In genomic region chr5:175658299-175659145, GRCh38 we compare ENCODE assay signal across 8 cellular contexts. TPM values are rescaled to one million over a fixed set of nuclear protein-coding genes. Genes with fewer than 3 reads are reported as not detected.
DNase-seq lines count a peak whose midpoint lies in the region; ATAC-seq and TF ChIP-seq lines count a peak whose summit lies in the region.

No MANE protein-coding gene starts in this region.

- H3K27ac Mint-ChIP-seq in activated naive CD4-positive, alpha-beta T cell treated with anti-CD3 and anti-CD28 coated beads for 36 hours = peak overlapping the region; percentile 72
- H3K27ac Mint-ChIP-seq in stimulated activated effector memory CD8-positive, alpha-beta T cell treated with anti-CD3 and anti-CD28 coated beads, Interleukin-12 subunit alpha, Interleukin-12 subunit beta, amount 100 ng/mL, for 72 hours = peak overlapping the region; percentile 86

- CTCF ChIA-PET in activated naive CD4-positive, alpha-beta T cell treated with anti-CD3 and anti-CD28 coated beads for 36 hours (lab: Charles Lee) = interaction anchor here (0.7 to 1.6 kb wide), 6 partner anchors 19 to 885 kb away, joined by 3 to 15 read pairs (median 4); no protein-coding TSS in a partner anchor

- H3K27me3 Mint-ChIP-seq in activated naive CD4-positive, alpha-beta T cell treated with anti-CD3 and anti-CD28 coated beads for 36 hours (ENCODE audit: low read depth) = no peaks in the 10 kb centered on the region

- H3K4me1 Mint-ChIP-seq in activated naive CD4-positive, alpha-beta T cell treated with anti-CD3 and anti-CD28 coated beads for 36 hours (ENCODE audit: low read depth) = peaks cover 79% of the 10 kb centered on the region
- peaks cover 54% of the 10 kb centered on the region for H3K4me1 Mint-ChIP-seq in stimulated activated effector memory CD8-positive, alpha-beta T cell treated with anti-CD3 and anti-CD28 coated beads, Interleukin-12 subunit alpha, Interleukin-12 subunit beta, amount 100 ng/mL, for 72 hours

- H3K4me3 Mint-ChIP-seq in activated naive CD4-positive, alpha-beta T cell treated with anti-CD3 and anti-CD28 coated beads for 36 hours = peak overlapping the region; percentile 90
- H3K4me3 Mint-ChIP-seq in stimulated activated effector memory CD8-positive, alpha-beta T cell treated with anti-CD3 and anti-CD28 coated beads, Interleukin-12 subunit alpha, Interleukin-12 subunit beta, amount 100 ng/mL, for 72 hours = peak overlapping the region; percentile 86

- intact Hi-C loops in activated naive CD4-positive, alpha-beta T cell treated with anti-CD3 and anti-CD28 coated beads for 36 hours (cut with micrococcal nuclease) = loop anchor here (1.0 to 10.0 kb wide), 5 partner anchors 18 to 1774 kb away; partner anchors contain the start of genes CPEB4 and KIAA1191

- no peak for TF ChIP-seq CTCF in omental fat pad (IDR thresholded peaks at IDR 0.05)

- H3K36me3 Mint-ChIP-seq in activated naive CD4-positive, alpha-beta T cell treated with anti-CD3 and anti-CD28 coated beads for 36 hours (ENCODE audit: low read depth) = peaks cover 12% of the 10 kb centered on the region
- peaks cover 9% of the 10 kb centered on the region for H3K36me3 Mint-ChIP-seq in stimulated activated effector memory CD8-positive, alpha-beta T cell treated with anti-CD3 and anti-CD28 coated beads, Interleukin-12 subunit alpha, Interleukin-12 subunit beta, amount 100 ng/mL, for 72 hours

- ATAC-seq in stimulated activated effector memory CD8-positive, alpha-beta T cell treated with anti-CD3 and anti-CD28 coated beads, Interleukin-12 subunit alpha, Interleukin-12 subunit beta, amount 100 ng/mL, for 72 hours = peak; percentile 42
- ATAC-seq in omental fat pad (ENCODE audit: low FRiP score) (no peak), GM21619 (IDR thresholded peaks at IDR 0.05; ENCODE audit: unreplicated experiment) (no peak), GM18511 (IDR thresholded peaks at IDR 0.05; ENCODE audit: unreplicated experiment) (no peak)

- DNase-seq in MV-4-11 (lab: John Stamatoyannopoulos, UW) (peak; percentile 32), iPS-NIHi7 (ENCODE audit: extremely low spot score) (peak; percentile 70), omental fat pad (ENCODE audit: low spot score) (no peak), NCI-H1694 treated with DMSO at 0.1 percent for 48 hours (lab: John Stamatoyannopoulos, UW) (no peak)
- DNase-seq in activated naive CD4-positive, alpha-beta T cell treated with anti-CD3 and anti-CD28 coated beads for 36 hours = peak; percentile 65
- DNase-seq in stimulated activated effector memory CD8-positive, alpha-beta T cell treated with anti-CD3 and anti-CD28 coated beads, Interleukin-12 subunit alpha, Interleukin-12 subunit beta, amount 100 ng/mL, for 72 hours (ENCODE audit: low spot score in 2 of 2) = peak in 1 of 2 donors; percentile 50

- no peaks in the 10 kb centered on the region for H3K9me3 Mint-ChIP-seq in activated naive CD4-positive, alpha-beta T cell treated with anti-CD3 and anti-CD28 coated beads for 36 hours
- no peaks in the 10 kb centered on the region for H3K9me3 Mint-ChIP-seq in stimulated activated effector memory CD8-positive, alpha-beta T cell treated with anti-CD3 and anti-CD28 coated beads, Interleukin-12 subunit alpha, Interleukin-12 subunit beta, amount 100 ng/mL, for 72 hours

RNA-seq across cellular contexts. Expression of gene HRH2, which starts 0.7 kb away (rescaled TPM):
- 1 to 10 TPM; 8.7 to 10.0 TPM for total RNA-seq in activated naive CD4-positive, alpha-beta T cell treated with anti-CD3 and anti-CD28 coated beads for 36 hours
- 10 to 100 TPM in 2 of 4 donors, 1 to 10 TPM in 2; 2.9 to 22.6 (median 10.4) TPM for total RNA-seq in omental fat pad

Comparison
In these comparisons a context has a peak if more than half of its experiments do, and no peak if none do; other contexts are left out.
1. DNase-seq: peak in MV-4-11 (single experiment), activated naive CD4-positive, alpha-beta T cell treated with anti-CD3 and anti-CD28 coated beads for 36 hours (single experiment) and iPS-NIHi7 (single experiment); none in omental fat pad (single experiment) and NCI-H1694 treated with DMSO at 0.1 percent for 48 hours (single experiment).